Comparison of ENCODE assay signal across 24 cellular contexts in genomic region chr10:43978091-43978490, GRCh38.
"Had no signal": no experiment of that assay in that cellular context is flagged by ENCODE, and none has a peak within 500 bp of the region (broad histone marks: within the 10 kb centered on the region; RNA-seq: fewer than 3 reads in every experiment).

No MANE protein-coding gene starts in this region.

- H3K9ac ChIP-seq: neural progenitor cell had no signal

- H3K36me3 ChIP-seq: ascending aorta, cardiac muscle cell, gastroesophageal sphincter, neural progenitor cell, right atrium auricular region, tibial nerve had no signal

- DNase-seq: activated CD4-positive, alpha-beta memory T cell treated with anti-CD3 and anti-CD28 coated beads, Interleukin-2, amount 10 ng/mL, durations not matched to agents 7 days and 5 days; activated CD4-positive, alpha-beta T cell treated with anti-CD3 and anti-CD28 coated beads for 1 hour; activated CD4-positive, alpha-beta T cell treated with anti-CD3 and anti-CD28 coated beads, Interleukin-2, amount 10 ng/mL, durations not matched to agents 7 days and 5 days; activated CD8-positive, alpha-beta memory T cell treated with anti-CD3 and anti-CD28 coated beads, Interleukin-2, amount 50 U/mL, for 48 hours; activated gamma-delta T cell; activated naive CD4-positive, alpha-beta T cell treated with anti-CD3 and anti-CD28 coated beads, Interleukin-2, amount 10 ng/mL, durations not matched to agents 7 days and 5 days; activated naive CD8-positive, alpha-beta T cell treated with anti-CD3 and anti-CD28 coated beads, Interleukin-2, amount 10 ng/mL, durations not matched to agents 7 days and 5 days; activated T-cell treated with anti-CD3 and anti-CD28 coated beads, Interleukin-2, amount 50 U/mL, for 24 hours; midbrain; naive thymus-derived CD4-positive, alpha-beta T cell; stimulated activated CD4-positive, alpha-beta T cell treated with anti-CD3 and anti-CD28 coated beads, Interleukin-15, amount 100 ng/mL, for 24 hours; stimulated activated naive CD4-positive, alpha-beta T cell; T-helper 2 cell had no signal

- H3K27ac ChIP-seq: ascending aorta, cardiac muscle cell, coronary artery, gastroesophageal sphincter, hepatocyte, neural progenitor cell, right atrium auricular region, tibial nerve had no signal

- ATAC-seq: gastroesophageal sphincter; naive thymus-derived CD4-positive, alpha-beta T cell; WTC11 had no signal

- H3K79me2 ChIP-seq: hepatocyte had no signal

- FAIRE-seq: endothelial cell of umbilical vein, keratinocyte had no signal

- H3K27me3 ChIP-seq: ascending aorta, cardiac muscle cell, gastroesophageal sphincter, hepatocyte, neural progenitor cell, right atrium auricular region, tibial nerve had no signal

- H3K4me2 ChIP-seq: hepatocyte, neural progenitor cell had no signal

- H3K9me3 ChIP-seq: ascending aorta, gastroesophageal sphincter, right atrium auricular region, tibial nerve had no signal

- H3K4me3 ChIP-seq: ascending aorta, cardiac muscle cell, coronary artery, gastroesophageal sphincter, hepatocyte, neural progenitor cell, right atrium auricular region, tibial nerve had no signal

- H3K4me1 ChIP-seq: ascending aorta, gastroesophageal sphincter, neural progenitor cell had no signal

- H2AFZ ChIP-seq: hepatocyte, neural progenitor cell had no signal
